Comparison of ENCODE assay signal across 1 cellular context in genomic region chr6:139768196-139768595, GRCh38.
TF ChIP-seq lines count a peak whose summit lies in the region.

No MANE protein-coding gene starts in this region.

TF ChIP-seq in GM23338, 12 proteins besides CTCF, POLR2A, EP300 and RAD21 (continued from another document):
- TF ChIP-seq, protein P1, sequence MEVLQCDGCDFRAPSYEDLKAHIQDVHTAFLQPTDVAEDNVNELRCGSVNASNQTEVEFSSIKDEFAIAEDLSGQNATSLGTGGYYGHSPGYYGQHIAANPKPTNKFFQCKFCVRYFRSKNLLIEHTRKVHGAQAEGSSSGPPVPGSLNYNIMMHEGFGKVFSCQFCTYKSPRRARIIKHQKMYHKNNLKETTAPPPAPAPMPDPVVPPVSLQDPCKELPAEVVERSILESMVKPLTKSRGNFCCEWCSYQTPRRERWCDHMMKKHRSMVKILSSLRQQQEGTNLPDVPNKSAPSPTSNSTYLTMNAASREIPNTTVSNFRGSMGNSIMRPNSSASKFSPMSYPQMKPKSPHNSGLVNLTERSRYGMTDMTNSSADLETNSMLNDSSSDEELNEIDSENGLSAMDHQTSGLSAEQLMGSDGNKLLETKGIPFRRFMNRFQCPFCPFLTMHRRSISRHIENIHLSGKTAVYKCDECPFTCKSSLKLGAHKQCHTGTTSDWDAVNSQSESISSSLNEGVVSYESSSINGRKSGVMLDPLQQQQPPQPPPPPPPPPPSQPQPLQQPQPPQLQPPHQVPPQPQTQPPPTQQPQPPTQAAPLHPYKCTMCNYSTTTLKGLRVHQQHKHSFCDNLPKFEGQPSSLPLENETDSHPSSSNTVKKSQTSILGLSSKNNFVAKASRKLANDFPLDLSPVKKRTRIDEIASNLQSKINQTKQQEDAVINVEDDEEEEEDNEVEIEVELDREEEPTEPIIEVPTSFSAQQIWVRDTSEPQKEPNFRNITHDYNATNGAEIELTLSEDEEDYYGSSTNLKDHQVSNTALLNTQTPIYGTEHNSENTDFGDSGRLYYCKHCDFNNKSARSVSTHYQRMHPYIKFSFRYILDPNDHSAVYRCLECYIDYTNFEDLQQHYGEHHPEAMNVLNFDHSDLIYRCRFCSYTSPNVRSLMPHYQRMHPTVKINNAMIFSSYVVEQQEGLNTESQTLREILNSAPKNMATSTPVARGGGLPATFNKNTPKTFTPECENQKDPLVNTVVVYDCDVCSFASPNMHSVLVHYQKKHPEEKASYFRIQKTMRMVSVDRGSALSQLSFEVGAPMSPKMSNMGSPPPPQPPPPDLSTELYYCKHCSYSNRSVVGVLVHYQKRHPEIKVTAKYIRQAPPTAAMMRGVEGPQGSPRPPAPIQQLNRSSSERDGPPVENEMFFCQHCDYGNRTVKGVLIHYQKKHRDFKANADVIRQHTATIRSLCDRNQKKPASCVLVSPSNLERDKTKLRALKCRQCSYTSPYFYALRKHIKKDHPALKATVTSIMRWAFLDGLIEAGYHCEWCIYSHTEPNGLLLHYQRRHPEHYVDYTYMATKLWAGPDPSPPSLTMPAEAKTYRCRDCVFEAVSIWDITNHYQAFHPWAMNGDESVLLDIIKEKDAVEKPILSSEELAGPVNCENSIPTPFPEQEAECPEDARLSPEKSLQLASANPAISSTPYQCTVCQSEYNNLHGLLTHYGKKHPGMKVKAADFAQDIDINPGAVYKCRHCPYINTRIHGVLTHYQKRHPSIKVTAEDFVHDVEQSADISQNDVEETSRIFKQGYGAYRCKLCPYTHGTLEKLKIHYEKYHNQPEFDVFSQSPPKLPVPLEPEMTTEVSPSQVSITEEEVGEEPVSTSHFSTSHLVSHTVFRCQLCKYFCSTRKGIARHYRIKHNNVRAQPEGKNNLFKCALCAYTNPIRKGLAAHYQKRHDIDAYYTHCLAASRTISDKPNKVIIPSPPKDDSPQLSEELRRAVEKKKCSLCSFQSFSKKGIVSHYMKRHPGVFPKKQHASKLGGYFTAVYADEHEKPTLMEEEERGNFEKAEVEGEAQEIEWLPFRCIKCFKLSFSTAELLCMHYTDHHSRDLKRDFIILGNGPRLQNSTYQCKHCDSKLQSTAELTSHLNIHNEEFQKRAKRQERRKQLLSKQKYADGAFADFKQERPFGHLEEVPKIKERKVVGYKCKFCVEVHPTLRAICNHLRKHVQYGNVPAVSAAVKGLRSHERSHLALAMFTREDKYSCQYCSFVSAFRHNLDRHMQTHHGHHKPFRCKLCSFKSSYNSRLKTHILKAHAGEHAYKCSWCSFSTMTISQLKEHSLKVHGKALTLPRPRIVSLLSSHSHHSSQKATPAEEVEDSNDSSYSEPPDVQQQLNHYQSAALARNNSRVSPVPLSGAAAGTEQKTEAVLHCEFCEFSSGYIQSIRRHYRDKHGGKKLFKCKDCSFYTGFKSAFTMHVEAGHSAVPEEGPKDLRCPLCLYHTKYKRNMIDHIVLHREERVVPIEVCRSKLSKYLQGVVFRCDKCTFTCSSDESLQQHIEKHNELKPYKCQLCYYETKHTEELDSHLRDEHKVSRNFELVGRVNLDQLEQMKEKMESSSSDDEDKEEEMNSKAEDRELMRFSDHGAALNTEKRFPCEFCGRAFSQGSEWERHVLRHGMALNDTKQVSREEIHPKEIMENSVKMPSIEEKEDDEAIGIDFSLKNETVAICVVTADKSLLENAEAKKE (CRISPR knock-in tag; IDR thresholded peaks at IDR 0.05), result no peak
